11 cellular contexts compared by ENCODE assay signal in genomic region chr6:32637219-32637880, GRCh38. TPM values are rescaled to one million over a fixed set of nuclear protein-coding genes. Genes with fewer than 3 reads are reported as not detected.
DNase-seq lines count a peak whose midpoint lies in the region; ATAC-seq, FAIRE-seq and TF ChIP-seq lines count a peak whose summit lies in the region.
"Had no signal": no experiment of that assay in that cellular context is flagged by ENCODE, and none has a peak within 500 bp of the region (broad histone marks: within the 10 kb centered on the region; RNA-seq: fewer than 3 reads in every experiment).

Gene HLA-DQA1, plus strand, starts transcription at chr6:32637406. Its CDS starts 53 bp downstream, at chr6:32637459.

- no peak within 1 kb of the TSS for H2AFZ ChIP-seq in astrocyte (ENCODE audit: low read depth, low read length)

- peak; percentile 69 for ATAC-seq in HG03039 (IDR thresholded peaks at IDR 0.05; ENCODE audit: unreplicated experiment)
- ATAC-seq: A549 had no signal

- peaks cover 32% of the 10 kb centered on the region for H3K27me3 Mint-ChIP-seq in activated CD4-positive, alpha-beta memory T cell treated with anti-CD3 and anti-CD28 coated beads, Interleukin-2, amount 10 ng/mL, durations not matched to agents 7 days and 5 days
- H3K27me3 Mint-ChIP-seq in activated CD4-positive, alpha-beta memory T cell treated with anti-CD3 and anti-CD28 coated beads for 36 hours, result no peaks in the 10 kb centered on the region
- peaks cover 12% of the 10 kb centered on the region for H3K27me3 Mint-ChIP-seq in astrocyte (ENCODE audit: low read depth, unreplicated experiment)

- H3K9me3 Mint-ChIP-seq in activated CD4-positive, alpha-beta memory T cell treated with anti-CD3 and anti-CD28 coated beads, Interleukin-2, amount 10 ng/mL, durations not matched to agents 7 days and 5 days, result no peaks in the 10 kb centered on the region
- no peaks in the 10 kb centered on the region for H3K9me3 Mint-ChIP-seq in activated CD4-positive, alpha-beta memory T cell treated with anti-CD3 and anti-CD28 coated beads for 36 hours
- H3K9me3 Mint-ChIP-seq in astrocyte (ENCODE audit: unreplicated experiment), result peaks cover 2% of the 10 kb centered on the region

- intact Hi-C loops in activated CD4-positive, alpha-beta memory T cell treated with anti-CD3 and anti-CD28 coated beads for 36 hours (cut with micrococcal nuclease), result no loop called here

- H3K36me3 ChIP-seq in astrocyte (ENCODE audit: insufficient read depth, low read length) (no peaks in the 10 kb centered on the region), suprapubic skin (no peaks in the 10 kb centered on the region)
- H3K36me3 ChIP-seq: Peyer's patch had no signal

- H3K4me1 ChIP-seq in astrocyte (ENCODE audit: insufficient read depth, low read length), result no peaks in the 10 kb centered on the region
- no peaks in the 10 kb centered on the region for H3K4me1 ChIP-seq in suprapubic skin
- H3K4me1 ChIP-seq: A549, Peyer's patch had no signal

- 54% methylated on average over 7 of the region's 7 CpGs for WGBS in suprapubic skin

- H3K79me2 ChIP-seq in astrocyte (ENCODE audit: insufficient read depth, low read length), result no peaks in the 10 kb centered on the region

- TF ChIP-seq POLR2A in suprapubic skin (IDR thresholded peaks at IDR 0.05), result no peak

- no peak within 1 kb of the TSS for H3K9ac ChIP-seq in astrocyte (ENCODE audit: low read length)

- no peaks in the 10 kb centered on the region for H3K27me3 ChIP-seq in astrocyte (ENCODE audit: insufficient read depth, low read length)
- H3K27me3 ChIP-seq in suprapubic skin, result no peaks in the 10 kb centered on the region
- H3K27me3 ChIP-seq: Peyer's patch had no signal

- H3K9me3 ChIP-seq in astrocyte (ENCODE audit: insufficient read depth, low read depth, low read length), result no peaks in the 10 kb centered on the region
- no peaks in the 10 kb centered on the region for H3K9me3 ChIP-seq in suprapubic skin
- H3K9me3 ChIP-seq: A549, Peyer's patch had no signal

- no peak within 1 kb of the TSS for H3K4me2 ChIP-seq in astrocyte (ENCODE audit: low read length)
- H3K4me2 ChIP-seq: A549 had no signal

- CTCF ChIA-PET in activated CD4-positive, alpha-beta memory T cell treated with anti-CD3 and anti-CD28 coated beads, Interleukin-2, amount 10 ng/mL, durations not matched to agents 7 days and 5 days (lab: Charles Lee), result interaction anchor here (0.6 kb wide), 1 partner anchor 1778 kb away, joined by 4 read pairs; no protein-coding TSS in a partner anchor
- CTCF ChIA-PET in activated CD4-positive, alpha-beta memory T cell treated with anti-CD3 and anti-CD28 coated beads for 36 hours (lab: Charles Lee), result interaction anchor here (1.0 kb wide), 1 partner anchor 21 kb away, joined by 3 read pairs; no protein-coding TSS in a partner anchor

- H3K27ac Mint-ChIP-seq in activated CD4-positive, alpha-beta memory T cell treated with anti-CD3 and anti-CD28 coated beads, Interleukin-2, amount 10 ng/mL, durations not matched to agents 7 days and 5 days, result peak within 1 kb of the TSS; percentile 7
- H3K27ac Mint-ChIP-seq in activated CD4-positive, alpha-beta memory T cell treated with anti-CD3 and anti-CD28 coated beads for 36 hours, result no peak within 1 kb of the TSS
- H3K27ac Mint-ChIP-seq in astrocyte (ENCODE audit: unreplicated experiment), result peak within 1 kb of the TSS; percentile 79

- H3K27ac ChIP-seq in astrocyte (ENCODE audit: low read depth, low read length) (no peak within 1 kb of the TSS), suprapubic skin (no peak within 1 kb of the TSS)
- H3K27ac ChIP-seq: A549 had no signal

- peaks cover 14% of the 10 kb centered on the region for H3K36me3 Mint-ChIP-seq in activated CD4-positive, alpha-beta memory T cell treated with anti-CD3 and anti-CD28 coated beads, Interleukin-2, amount 10 ng/mL, durations not matched to agents 7 days and 5 days (ENCODE audit: low read depth)
- no peaks in the 10 kb centered on the region for H3K36me3 Mint-ChIP-seq in activated CD4-positive, alpha-beta memory T cell treated with anti-CD3 and anti-CD28 coated beads for 36 hours
- no peaks in the 10 kb centered on the region for H3K36me3 Mint-ChIP-seq in astrocyte (ENCODE audit: low read depth, unreplicated experiment)

- TF ChIP-seq CTCF in astrocyte (IDR thresholded peaks at IDR 0.05; ENCODE audit: insufficient read depth, low read depth, low read length) (no peak), suprapubic skin (IDR thresholded peaks at IDR 0.05) (no peak)

- no peak for FAIRE-seq in astrocyte (lab: Jason Lieb, UNC)
- FAIRE-seq: A549, endothelial cell of umbilical vein had no signal

- H3K4me3 Mint-ChIP-seq in activated CD4-positive, alpha-beta memory T cell treated with anti-CD3 and anti-CD28 coated beads, Interleukin-2, amount 10 ng/mL, durations not matched to agents 7 days and 5 days, result peak within 1 kb of the TSS; percentile 62
- no peak within 1 kb of the TSS for H3K4me3 Mint-ChIP-seq in activated CD4-positive, alpha-beta memory T cell treated with anti-CD3 and anti-CD28 coated beads for 36 hours
- H3K4me3 Mint-ChIP-seq in astrocyte (ENCODE audit: unreplicated experiment), result no peak within 1 kb of the TSS

- no peaks in the 10 kb centered on the region for H4K20me1 ChIP-seq in astrocyte (ENCODE audit: insufficient read depth, low read length)

- H3K4me1 Mint-ChIP-seq in activated CD4-positive, alpha-beta memory T cell treated with anti-CD3 and anti-CD28 coated beads, Interleukin-2, amount 10 ng/mL, durations not matched to agents 7 days and 5 days, result peaks cover 38% of the 10 kb centered on the region
- H3K4me1 Mint-ChIP-seq in activated CD4-positive, alpha-beta memory T cell treated with anti-CD3 and anti-CD28 coated beads for 36 hours (ENCODE audit: low read depth), result peaks cover 11% of the 10 kb centered on the region
- peaks cover 14% of the 10 kb centered on the region for H3K4me1 Mint-ChIP-seq in astrocyte (ENCODE audit: low read depth, unreplicated experiment)

- no peak within 1 kb of the TSS for H3K4me3 ChIP-seq in astrocyte (ENCODE audit: insufficient read depth, low read depth, low read length)
- H3K4me3 ChIP-seq in suprapubic skin, result peak within 1 kb of the TSS; percentile 1
- H3K4me3 ChIP-seq: A549 had no signal

- POLR2A ChIA-PET in activated CD4-positive, alpha-beta memory T cell treated with anti-CD3 and anti-CD28 coated beads, Interleukin-2, amount 10 ng/mL, durations not matched to agents 7 days and 5 days (lab: Charles Lee), result interaction anchor here (1.2 to 1.4 kb wide), 3 partner anchors 14 to 31 kb away, joined by 3 to 5 read pairs (median 5); partner anchors contain the start of gene HLA-DQB1
- POLR2A ChIA-PET in activated CD4-positive, alpha-beta memory T cell treated with anti-CD3 and anti-CD28 coated beads for 36 hours (lab: Charles Lee), result no interaction called here

- TF ChIP-seq EP300 in suprapubic skin (IDR thresholded peaks at IDR 0.05), result no peak

- DNase-seq in activated CD4-positive, alpha-beta memory T cell treated with anti-CD3 and anti-CD28 coated beads, Interleukin-2, amount 10 ng/mL, durations not matched to agents 7 days and 5 days, result no peak
- DNase-seq in activated CD4-positive, alpha-beta memory T cell treated with anti-CD3 and anti-CD28 coated beads for 36 hours, result no peak
- DNase-seq in astrocyte (ENCODE audit: low read depth) (no peak), suprapubic skin (ENCODE audit: low spot score in 2 of 2) (no peak), iPS-NIHi7 (ENCODE audit: extremely low spot score) (no peak), NCI-H2196 treated with DMSO at 0.1 percent for 48 hours (lab: John Stamatoyannopoulos, UW; ENCODE audit: unreplicated experiment) (no peak), NCI-H187 treated with DMSO at 0.1 percent for 48 hours (lab: John Stamatoyannopoulos, UW) (no peak)

RNA-seq across cellular contexts. Expression of gene HLA-DQA1, which starts in this region (rescaled TPM):
- 10 to 100 TPM; 35.4 to 41.1 TPM for total RNA-seq in activated CD4-positive, alpha-beta memory T cell treated with anti-CD3 and anti-CD28 coated beads, Interleukin-2, amount 10 ng/mL, durations not matched to agents 7 days and 5 days
- total RNA-seq in activated CD4-positive, alpha-beta memory T cell treated with anti-CD3 and anti-CD28 coated beads for 36 hours, result 1 to 10 TPM in 1 of 2 experiments, under 1 TPM in 1; 0.97 to 1.4 TPM
- total RNA-seq in astrocyte (not detected in 2 replicates), suprapubic skin (10 to 100 TPM in 3 of 4 donors, 1 to 10 TPM in 1; 8.6 to 21.3 (median 11.5) TPM)
- total RNA-seq: endothelial cell of umbilical vein had no signal
